ENCODE assay signal across 13 cellular contexts in genomic region chr14:68696721-68697495, GRCh38.
"Had no signal": no experiment of that assay in that cellular context is flagged by ENCODE, and none has a peak within 500 bp of the region (broad histone marks: within the 10 kb centered on the region; RNA-seq: fewer than 3 reads in every experiment).

No MANE protein-coding gene starts in this region.

- H3K79me2 ChIP-seq: hepatocyte had no signal

- H3K27ac ChIP-seq: cardiac muscle cell, colonic mucosa, hepatocyte, transverse colon had no signal

- ATAC-seq: activated CD8-positive, alpha-beta memory T cell treated with anti-CD3 and anti-CD28 coated beads, Interleukin-2, amount 10 ng/mL, durations not matched to agents 7 days and 5 days; activated naive CD8-positive, alpha-beta T cell treated with anti-CD3 and anti-CD28 coated beads, Interleukin-2, amount 50 U/mL, for 24 hours; left ventricle myocardium superior; stimulated activated effector memory CD8-positive, alpha-beta T cell treated with anti-CD3 and anti-CD28 coated beads, Interleukin-12 subunit alpha, Interleukin-12 subunit beta, amount 100 ng/mL, for 72 hours had no signal

- H3K36me3 ChIP-seq: ascending aorta, cardiac muscle cell, colonic mucosa, transverse colon had no signal

- H3K27me3 ChIP-seq: ascending aorta, cardiac muscle cell, colonic mucosa, hepatocyte, transverse colon had no signal

- H3K4me3 ChIP-seq: ascending aorta, cardiac muscle cell, colonic mucosa, hepatocyte, transverse colon had no signal

- H3K4me1 ChIP-seq: colonic mucosa had no signal

- H2AFZ ChIP-seq: hepatocyte had no signal

- FAIRE-seq: small intestine had no signal

- DNase-seq: activated CD4-positive, alpha-beta T cell treated with anti-CD3 and anti-CD28 coated beads, Interleukin-2, amount 50 U/mL, for 4 hours; activated CD8-positive, alpha-beta memory T cell treated with anti-CD3 and anti-CD28 coated beads, Interleukin-2, amount 10 ng/mL, durations not matched to agents 7 days and 5 days; activated naive CD8-positive, alpha-beta T cell treated with anti-CD3 and anti-CD28 coated beads, Interleukin-2, amount 50 U/mL, for 24 hours; activated T-cell treated with anti-CD3 and anti-CD28 coated beads, Interleukin-2, amount 50 U/mL, for 48 hours; colonic mucosa; effector CD8-positive, alpha-beta T cell; left ventricle myocardium superior; small intestine; transverse colon had no signal
